3 cellular contexts compared by ENCODE assay signal in genomic region chr7:95460653-95461052, GRCh38. TPM values are rescaled to one million over a fixed set of nuclear protein-coding genes. Genes with fewer than 3 reads are reported as not detected.
"Had no signal": no experiment of that assay in that cellular context is flagged by ENCODE, and none has a peak within 500 bp of the region (broad histone marks: within the 10 kb centered on the region; RNA-seq: fewer than 3 reads in every experiment).

No MANE protein-coding gene starts in this region.

RNA-seq across cellular contexts. Expression of gene ASB4, which starts 25.1 kb away (rescaled TPM):
- total RNA-seq: HT1080, IMR-90 had no signal
- polyA plus RNA-seq: IgD-negative memory B cell, IMR-90 had no signal
